ENCODE assay signal across 8 cellular contexts in genomic region chr19:2151339-2152229, GRCh38. TPM values are rescaled to one million over a fixed set of nuclear protein-coding genes. Genes with fewer than 3 reads are reported as not detected.
DNase-seq lines count a peak whose midpoint lies in the region; ATAC-seq and TF ChIP-seq lines count a peak whose summit lies in the region.

AP3D1 (minus strand) TSS chr19:2151566; CDS start chr19:2151334, 232 bp downstream.

- ATAC-seq in foreskin keratinocyte: peak; percentile 89

- H3K27ac Mint-ChIP-seq in neural progenitor cell: no peak within 1 kb of the TSS

- no peaks in the 10 kb centered on the region for H3K9me3 ChIP-seq in neural progenitor cell (ENCODE audit: low read depth)

- H3K27me3 Mint-ChIP-seq in neural progenitor cell (ENCODE audit: insufficient read depth, low read depth): peaks cover 8% of the 10 kb centered on the region

- H4K20me1 ChIP-seq in neural progenitor cell (ENCODE audit: low read depth): peaks cover 47% of the 10 kb centered on the region

- in situ Hi-C loops in SK-MEL-5 (cut with HindIII; ENCODE audit: low pct_unique_long_range_greater_than_20kb, low sequenced_read_pairs): no loop called here

- H3K27ac ChIP-seq in foreskin keratinocyte: peak within 1 kb of the TSS; percentile 91
- H3K27ac ChIP-seq in neural progenitor cell: peak within 1 kb of the TSS; percentile 71

- peak within 1 kb of the TSS; percentile 92 for H3K4me3 Mint-ChIP-seq in neural progenitor cell

- H2AFZ ChIP-seq in neural progenitor cell (replicated peaks): no peak within 1 kb of the TSS

- H3K27me3 ChIP-seq in foreskin keratinocyte (no peaks in the 10 kb centered on the region), neural progenitor cell (no peaks in the 10 kb centered on the region)

- no peaks in the 10 kb centered on the region for H3K4me1 ChIP-seq in foreskin keratinocyte
- peaks cover 16% of the 10 kb centered on the region for H3K4me1 ChIP-seq in neural progenitor cell

- CTCF ChIA-PET in HEK293T (lab: Yijun Ruan, JAX): interaction anchor here (0.6 to 0.7 kb wide), 2 partner anchors 166 to 632 kb away, joined by 3 read pairs; no protein-coding TSS in a partner anchor

- H3K36me3 ChIP-seq in neural progenitor cell: no peaks in the 10 kb centered on the region

- H3F3A ChIP-seq in neural progenitor cell (ENCODE audit: low read depth): peaks cover 6% of the 10 kb centered on the region

- peaks cover 4% of the 10 kb centered on the region for H3K36me3 Mint-ChIP-seq in neural progenitor cell

- peak within 1 kb of the TSS; percentile 93 for H3K4me2 ChIP-seq in neural progenitor cell

- H3K79me2 ChIP-seq in neural progenitor cell (ENCODE audit: low read depth): peaks cover 46% of the 10 kb centered on the region

- TF ChIP-seq CTCF in foreskin keratinocyte (conservative IDR thresholded peaks at IDR 0.05) (no peak), neural progenitor cell (IDR thresholded peaks at IDR 0.05) (no peak)

- H3K9me3 Mint-ChIP-seq in neural progenitor cell: no peaks in the 10 kb centered on the region

- H3K4me1 Mint-ChIP-seq in neural progenitor cell: peaks cover 32% of the 10 kb centered on the region

- POLR2A ChIA-PET in HEK293T (lab: Yijun Ruan, JAX): interaction anchor here (0.9 to 1.3 kb wide), 4 partner anchors 14 to 120 kb away, joined by 3 to 5 read pairs (median 4); partner anchors contain the start of genes MKNK2 and PLEKHJ1

- H3K9ac ChIP-seq in neural progenitor cell: peak within 1 kb of the TSS; percentile 99

- DNase-seq in GF-D8 (lab: John Stamatoyannopoulos, UW) (peak; percentile 99), HEK293T (ENCODE audit: extremely low spot score) (peak; percentile 99), MV-4-11 (lab: John Stamatoyannopoulos, UW) (peak; percentile 100), SK-MEL-5 (ENCODE audit: low read depth, low spot score) (peak; percentile 98), foreskin keratinocyte (peak; percentile 99), neural progenitor cell (ENCODE audit: low spot score) (peak; percentile 100), stromal cell of bone marrow (ENCODE audit: low read depth) (peak; percentile 99)
- DNase-seq in activated naive CD4-positive, alpha-beta T cell treated with Interleukin-2 at 50 U/mL for 16 hours: peak; percentile 100

- H3K4me3 ChIP-seq in neural progenitor cell: peak within 1 kb of the TSS; percentile 100

TF ChIP-seq in HEK293T, 16 proteins besides CTCF, POLR2A, EP300 and RAD21:
- no peak for TF ChIP-seq L3MBTL2 (conservative IDR thresholded peaks at IDR 0.05)
- no peak for TF ChIP-seq ZNF384 (IDR thresholded peaks at IDR 0.05)
- TF ChIP-seq PKNOX1 (IDR thresholded peaks at IDR 0.05): peak; percentile 73
- TF ChIP-seq NFRKB (IDR thresholded peaks at IDR 0.05): no peak
- TF ChIP-seq LEF1 (IDR thresholded peaks at IDR 0.05; ENCODE audit: borderline replicate concordance): no peak
TF ChIP-seq in HEK293T: peak in this region for 1.

RNA-seq across cellular contexts. Expression of gene AP3D1, which starts in this region (rescaled TPM):
- 114 and 131 TPM in 2 replicates for total RNA-seq in SK-MEL-5 (2014; rRNA removed; shearing (Covaris generic))
- polyA plus RNA-seq in SK-MEL-5 (2015; cell fraction: cytosol; rRNA removed): 178 and 232 TPM in 2 replicates
- polyA plus RNA-seq in SK-MEL-5 (2015; cell fraction: nucleus; rRNA removed): 214 and 241 TPM in 2 replicates
- total RNA-seq in foreskin keratinocyte (123 and 138 TPM in 2 replicates), neural progenitor cell (ENCODE audit: low replicate concordance) (50.9 and 93.7 TPM in 2 replicates)
- polyA plus RNA-seq in foreskin keratinocyte: 78.5 and 81.7 TPM in 2 replicates

Comparison
In these comparisons a context has a peak if more than half of its experiments do, and no peak if none do; other contexts are left out.
1. Peak in every context shown above with its lines: DNase-seq, ATAC-seq, H3K4me3 ChIP-seq and H3K27ac ChIP-seq.